8 cellular contexts compared by ENCODE assay signal in the genomic region with DNA sequence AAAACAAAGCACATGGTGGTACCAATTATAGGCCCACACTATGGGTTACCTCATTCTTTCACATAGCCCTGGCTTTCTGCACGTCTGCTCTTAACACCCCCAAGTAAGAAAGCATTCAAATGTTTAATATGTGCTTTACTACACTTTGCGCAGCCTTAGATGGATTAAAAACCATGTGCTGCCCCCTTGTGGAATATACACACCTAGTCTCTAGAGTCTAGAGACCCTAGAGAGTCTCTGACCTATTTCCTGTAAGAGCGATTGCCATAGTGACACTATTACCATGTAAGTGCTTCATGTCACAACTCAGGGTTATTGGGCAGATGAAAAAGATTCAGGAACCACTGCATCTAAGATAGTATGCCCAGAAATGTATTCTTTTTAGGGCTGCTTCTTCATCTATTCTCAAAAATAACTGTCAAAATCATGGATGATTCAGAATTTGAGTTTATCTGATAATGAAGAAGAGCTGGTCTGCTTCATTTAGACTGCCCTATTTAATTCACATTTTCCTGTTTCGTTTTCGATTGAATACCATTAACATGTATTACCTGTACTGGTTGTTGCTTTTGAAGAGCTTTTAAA.
A peak's percentile ranks its signal among the peaks of the same experiment; 100 is the strongest.
DNase-seq lines count a peak whose midpoint lies in the region; ATAC-seq and TF ChIP-seq lines count a peak whose summit lies in the region.

No MANE protein-coding gene starts in this region.

- CTCF ChIA-PET in PC-3 (lab: Charles Lee) = no interaction called here

- H2AFZ ChIP-seq in PC-3 (ENCODE audit: low read length) = no peak overlapping the region

- no peaks in the 10 kb centered on the region for H3K27me3 ChIP-seq in GM06990 (replicated peaks; ENCODE audit: control insufficient read depth, insufficient read depth, low read length)
- H3K27me3 ChIP-seq in HAP-1 (ENCODE audit: low read depth) = no peaks in the 10 kb centered on the region; the same call in 1 of the 2 replicates
- H3K27me3 ChIP-seq in PC-3 (ENCODE audit: low read length) = no peaks in the 10 kb centered on the region

- H3K36me3 ChIP-seq in GM06990 (ENCODE audit: control insufficient read depth, insufficient read depth, low read length) (no peaks in the 10 kb centered on the region), HAP-1 (replicated peaks) (no peaks in the 10 kb centered on the region), PC-3 (ENCODE audit: low read depth, low read length) (no peaks in the 10 kb centered on the region)

- H3K4me1 ChIP-seq in HAP-1 (no peaks in the 10 kb centered on the region), PC-3 (ENCODE audit: insufficient read depth, low read length) (no peaks in the 10 kb centered on the region)

- intact Hi-C loops in PC-3 (cut with micrococcal nuclease) = no loop called here

- peak; percentile 76 for ATAC-seq in PC-3

- H3K4me3 ChIP-seq in GM06990 (replicated peaks; ENCODE audit: low read depth, low read length) = no peak overlapping the region
- no peak overlapping the region for H3K4me3 ChIP-seq in HAP-1
- H3K4me3 ChIP-seq in PC-3 (ENCODE audit: low read length) = no peak overlapping the region

- H3K27me3 Mint-ChIP-seq in chondrocyte (ENCODE audit: low read depth) (no peaks in the 10 kb centered on the region), nephron (ENCODE audit: low read depth) (peaks cover 3% of the 10 kb centered on the region)

- no peaks in the 10 kb centered on the region for H3K79me2 ChIP-seq in PC-3 (ENCODE audit: low read length)

- H3K9me3 Mint-ChIP-seq in chondrocyte (ENCODE audit: low read depth) (no peaks in the 10 kb centered on the region), nephron (no peaks in the 10 kb centered on the region)

- H4K20me1 ChIP-seq in PC-3 (ENCODE audit: low read length) = no peaks in the 10 kb centered on the region

- POLR2A ChIA-PET in PC-3 (lab: Charles Lee; ENCODE audit: unreplicated experiment) = no interaction called here

- no peak overlapping the region for H3K4me3 Mint-ChIP-seq in chondrocyte (ENCODE audit: unreplicated experiment)
- H3K4me3 Mint-ChIP-seq in nephron = no peak overlapping the region

- H3K9me2 ChIP-seq in PC-3 (replicated peaks; ENCODE audit: low read length) = no peaks in the 10 kb centered on the region

- H3K36me3 Mint-ChIP-seq in chondrocyte (ENCODE audit: low read depth) = no peaks in the 10 kb centered on the region
- no peaks in the 10 kb centered on the region for H3K36me3 Mint-ChIP-seq in nephron (ENCODE audit: low read depth)

- no peak overlapping the region for H3K4me2 ChIP-seq in PC-3 (ENCODE audit: low read length)

- H3K27ac Mint-ChIP-seq in chondrocyte (ENCODE audit: unreplicated experiment) (no peak overlapping the region), nephron (no peak overlapping the region)

- DNase-seq in ACHN = peak; percentile 45
- DNase-seq in GM06990 (ENCODE audit: extremely low read depth, insufficient read length) = no peak
- peak; percentile 50 to 59 for DNase-seq in HAP-1 (ENCODE audit: low spot score in 2 of 2)
- peak; percentile 54 for DNase-seq in LHCN-M2 (ENCODE audit: low read depth)
- DNase-seq in PC-3 = peak; percentile 66
- no peak for DNase-seq in chondrocyte (ENCODE audit: low spot score)
- DNase-seq in activated effector memory CD4-positive, alpha-beta T cell treated with anti-CD3 and anti-CD28 coated beads, Interleukin-2, amount 50 U/mL, for 16 hours = no peak

- no peak overlapping the region for H3K9ac ChIP-seq in PC-3 (ENCODE audit: low read length)

- no TSS peak for BruUV-seq in PC-3 (replicated peaks; lab: Mats Ljungman, UMichigan)

- H3K9me3 ChIP-seq in HAP-1 (no peaks in the 10 kb centered on the region), PC-3 (ENCODE audit: low read length) (no peaks in the 10 kb centered on the region)

- TF ChIP-seq CTCF in GM06990 (IDR thresholded peaks at IDR 0.05; ENCODE audit: insufficient read depth, low read length, poor library complexity, severe bottlenecking) = peak; percentile 59
- peak; percentile 75 for TF ChIP-seq CTCF in PC-3 (conservative IDR thresholded peaks at IDR 0.05; ENCODE audit: low read depth, low read length)
- peak; percentile 78 for TF ChIP-seq CTCF in chondrocyte (IDR thresholded peaks at IDR 0.05)
- peak; percentile 21 to 50 (median 36) for TF ChIP-seq CTCF in nephron (IDR thresholded peaks at IDR 0.05; ENCODE audit: unreplicated experiment in 3 of 3)

- H3K4me1 Mint-ChIP-seq in chondrocyte (ENCODE audit: low read depth) (no peaks in the 10 kb centered on the region), nephron (peaks cover 4% of the 10 kb centered on the region)

- no peak overlapping the region for H3K27ac ChIP-seq in PC-3 (ENCODE audit: low read length)

- in situ Hi-C loops in ACHN (cut with HindIII; ENCODE audit: low pct_ligation_motif_present, low pct_unique_long_range_greater_than_20kb, low sequenced_read_pairs) (no loop called here), HAP-1 (cut with MboI; ENCODE audit: low sequenced_read_pairs) (no loop called here)

- H3F3A ChIP-seq in PC-3 (ENCODE audit: low read length, unreplicated experiment) = no peaks in the 10 kb centered on the region

Comparison
In these comparisons a context has a peak if more than half of its experiments do, and no peak if none do; other contexts are left out.
1. DNase-seq: peak in ACHN (single experiment), HAP-1 (2 of 2), LHCN-M2 (single experiment) and PC-3 (single experiment); none in GM06990 (single experiment), chondrocyte (single experiment) and activated effector memory CD4-positive, alpha-beta T cell treated with anti-CD3 and anti-CD28 coated beads, Interleukin-2, amount 50 U/mL, for 16 hours (single experiment).
2. Peak in every context shown above with its lines, with median percentiles within 50 percentile points of each other: CTCF ChIP-seq.